37 cellular contexts compared by ENCODE assay signal in the genomic region with DNA sequence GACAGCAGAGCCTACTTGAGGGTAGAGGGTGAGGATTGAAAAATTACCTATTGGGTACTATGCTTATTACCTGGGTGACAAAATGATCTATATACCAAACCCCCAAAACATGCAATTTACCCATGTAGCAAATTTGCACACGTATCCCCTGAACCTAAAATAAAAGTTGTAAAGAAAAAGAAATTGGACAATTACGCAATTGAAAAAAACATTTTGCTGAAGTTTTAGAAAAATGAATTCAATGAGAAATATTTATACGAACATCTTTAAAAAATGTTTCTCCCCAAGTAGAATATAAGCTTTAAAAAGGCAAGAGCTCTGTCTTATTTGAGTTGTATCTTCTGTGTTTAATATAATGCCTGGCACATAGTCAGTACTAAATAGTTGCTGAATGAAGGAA.
"Had no signal": no experiment of that assay in that cellular context is flagged by ENCODE, and none has a peak within 500 bp of the region (broad histone marks: within the 10 kb centered on the region; RNA-seq: fewer than 3 reads in every experiment).

No MANE protein-coding gene starts in this region.

- H3K9me3 ChIP-seq: ascending aorta had no signal

- H3K27me3 ChIP-seq: ascending aorta, cardiac muscle cell had no signal

- H3K27me3 Mint-ChIP-seq: activated B cell treated with CpG ODN at 0.5 μM for 24 hours; activated CD4-positive, alpha-beta memory T cell treated with anti-CD3 and anti-CD28 coated beads for 36 hours; activated CD8-positive, alpha-beta T cell treated with anti-CD3 and anti-CD28 coated beads for 36 hours; activated naive CD8-positive, alpha-beta T cell treated with anti-CD3 and anti-CD28 coated beads, Interleukin-2, amount 50 U/mL, for 24 hours; activated T-helper 17 cell treated with anti-CD3 and anti-CD28 coated beads, Interleukin-2, amount 50 U/mL, for 72 hours; brain; central memory CD8-positive, alpha-beta T cell had no signal

- H3K9me3 Mint-ChIP-seq: activated B cell treated with CpG ODN at 0.5 μM for 24 hours; activated CD4-positive, alpha-beta memory T cell treated with anti-CD3 and anti-CD28 coated beads for 36 hours; activated CD4-positive, alpha-beta T cell treated with anti-CD3 and anti-CD28 coated beads, Interleukin-2, amount 10 ng/mL, durations not matched to agents 24 days and 14 days; activated CD8-positive, alpha-beta T cell treated with anti-CD3 and anti-CD28 coated beads for 36 hours; activated naive CD4-positive, alpha-beta T cell treated with anti-CD3 and anti-CD28 coated beads for 36 hours; activated naive CD4-positive, alpha-beta T cell treated with anti-CD3 and anti-CD28 coated beads, Interleukin-2, amount 50 U/mL, for 72 hours; activated naive CD8-positive, alpha-beta T cell treated with anti-CD3 and anti-CD28 coated beads, Interleukin-2, amount 10 ng/mL, durations not matched to agents 7 days and 5 days; activated naive CD8-positive, alpha-beta T cell treated with anti-CD3 and anti-CD28 coated beads, Interleukin-2, amount 50 U/mL, for 24 hours; activated T-cell treated with anti-CD3 and anti-CD28 coated beads, Interleukin-2, amount 50 U/mL, for 4 hours; activated T-cell treated with anti-CD3 and anti-CD28 coated beads, Interleukin-2, amount 50 U/mL, for 72 hours; activated T-helper 1 cell treated with anti-CD3 and anti-CD28 coated beads, Interleukin-12 subunit alpha, Interleukin-12 subunit beta, Interleukin-2, Interleukin-4 antibody, amounts not matched to agents 30 ng/mL and 10 ng/mL and 1 ng/mL, durations not matched to agents 14 hours and 24 hours and 36 hours; activated T-helper 17 cell treated with anti-CD3 and anti-CD28 coated beads, Interleukin-2, amount 50 U/mL, for 72 hours; brain; central memory CD8-positive, alpha-beta T cell; T-helper 1 cell treated with Interleukin-12 subunit alpha and Interleukin-12 subunit beta and Interleukin-4 antibody, amounts not matched to agents 30 μg/mL and 1 μg/mL, for 36 hours; T-helper 2 cell treated with Interferon-gamma antibody and Interleukin-4, amounts not matched to agents 5 μg/mL and 100 μg/mL, for 36 hours had no signal

- DNase-seq: activated B cell treated with CpG ODN at 0.5 μM for 24 hours; activated CD4-positive, alpha-beta memory T cell treated with anti-CD3 and anti-CD28 coated beads for 36 hours; activated CD4-positive, alpha-beta T cell treated with anti-CD3 and anti-CD28 coated beads for 4 hours; activated CD4-positive, alpha-beta T cell treated with anti-CD3 and anti-CD28 coated beads, Interleukin-2, amount 10 ng/mL, durations not matched to agents 24 days and 14 days; activated CD4-positive, alpha-beta T cell treated with anti-CD3 and anti-CD28 coated beads, Interleukin-2, amount 50 U/mL, for 1 hour; activated CD4-positive, alpha-beta T cell treated with anti-CD3 and anti-CD28 coated beads, Interleukin-2, amount 50 U/mL, for 4 hours; activated CD4-positive, CD25-positive, alpha-beta regulatory T cell treated with anti-CD3 and anti-CD28 coated beads, Interleukin-2, amount 50 U/mL, for 72 hours; activated CD8-positive, alpha-beta memory T cell treated with anti-CD3 and anti-CD28 coated beads, Interleukin-2, amount 50 U/mL, for 4 hours; activated CD8-positive, alpha-beta T cell treated with anti-CD3 and anti-CD28 coated beads for 36 hours; activated effector memory CD4-positive, alpha-beta T cell treated with anti-CD3 and anti-CD28 coated beads, Interleukin-2, amount 50 U/mL, for 16 hours; activated gamma-delta T cell treated with Interleukin-2 at 50 U/mL for 16 hours; activated naive CD4-positive, alpha-beta T cell; activated naive CD4-positive, alpha-beta T cell treated with anti-CD3 and anti-CD28 coated beads for 36 hours; activated naive CD4-positive, alpha-beta T cell treated with anti-CD3 and anti-CD28 coated beads, Interleukin-2, amount 50 U/mL, for 16 hours; activated naive CD8-positive, alpha-beta T cell treated with anti-CD3 and anti-CD28 coated beads, Interleukin-2, amount 10 ng/mL, durations not matched to agents 7 days and 5 days; activated naive CD8-positive, alpha-beta T cell treated with anti-CD3 and anti-CD28 coated beads, Interleukin-2, amount 50 U/mL, for 24 hours; activated T-cell treated with anti-CD3 and anti-CD28 coated beads for 4 hours; activated T-cell treated with anti-CD3 and anti-CD28 coated beads, Interleukin-2, amount 50 U/mL, for 1 hour; activated T-cell treated with anti-CD3 and anti-CD28 coated beads, Interleukin-2, amount 50 U/mL, for 4 hours; activated T-cell treated with anti-CD3 and anti-CD28 coated beads, Interleukin-2, amount 50 U/mL, for 72 hours; amygdala; anterior cingulate cortex; caudate nucleus; cerebellar nuclear complex; T-helper 1 cell; T-helper 2 cell; T-helper 9 cell had no signal

- H3K36me3 Mint-ChIP-seq: activated CD4-positive, alpha-beta memory T cell treated with anti-CD3 and anti-CD28 coated beads for 36 hours; activated naive CD4-positive, alpha-beta T cell treated with anti-CD3 and anti-CD28 coated beads, Interleukin-2, amount 50 U/mL, for 72 hours had no signal

- H3K27ac ChIP-seq: ascending aorta, cardiac muscle cell, VCaP had no signal

- H3K27ac Mint-ChIP-seq: activated B cell treated with CpG ODN at 0.5 μM for 24 hours; activated CD4-positive, alpha-beta memory T cell treated with anti-CD3 and anti-CD28 coated beads for 36 hours; activated CD4-positive, alpha-beta T cell treated with anti-CD3 and anti-CD28 coated beads, Interleukin-2, amount 10 ng/mL, durations not matched to agents 24 days and 14 days; activated CD8-positive, alpha-beta T cell treated with anti-CD3 and anti-CD28 coated beads for 36 hours; activated naive CD4-positive, alpha-beta T cell treated with anti-CD3 and anti-CD28 coated beads for 36 hours; activated naive CD4-positive, alpha-beta T cell treated with anti-CD3 and anti-CD28 coated beads, Interleukin-2, amount 50 U/mL, for 72 hours; activated naive CD8-positive, alpha-beta T cell treated with anti-CD3 and anti-CD28 coated beads, Interleukin-2, amount 10 ng/mL, durations not matched to agents 7 days and 5 days; activated naive CD8-positive, alpha-beta T cell treated with anti-CD3 and anti-CD28 coated beads, Interleukin-2, amount 50 U/mL, for 24 hours; activated T-cell treated with anti-CD3 and anti-CD28 coated beads, Interleukin-2, amount 50 U/mL, for 72 hours; activated T-helper 1 cell treated with anti-CD3 and anti-CD28 coated beads, Interleukin-12 subunit alpha, Interleukin-12 subunit beta, Interleukin-2, Interleukin-4 antibody, amounts not matched to agents 30 ng/mL and 10 ng/mL and 1 ng/mL, durations not matched to agents 14 hours and 24 hours and 36 hours; activated T-helper 17 cell treated with anti-CD3 and anti-CD28 coated beads, Interleukin-2, amount 50 U/mL, for 72 hours; brain; T-helper 1 cell treated with Interleukin-12 subunit alpha and Interleukin-12 subunit beta and Interleukin-4 antibody, amounts not matched to agents 30 μg/mL and 1 μg/mL, for 36 hours; T-helper 2 cell treated with Interferon-gamma antibody and Interleukin-4, amounts not matched to agents 5 μg/mL and 100 μg/mL, for 36 hours had no signal

- H3K4me3 Mint-ChIP-seq: activated B cell treated with CpG ODN at 0.5 μM for 24 hours; activated CD4-positive, alpha-beta memory T cell treated with anti-CD3 and anti-CD28 coated beads for 36 hours; activated CD4-positive, alpha-beta T cell treated with anti-CD3 and anti-CD28 coated beads, Interleukin-2, amount 10 ng/mL, durations not matched to agents 24 days and 14 days; activated CD8-positive, alpha-beta T cell treated with anti-CD3 and anti-CD28 coated beads for 36 hours; activated naive CD4-positive, alpha-beta T cell treated with anti-CD3 and anti-CD28 coated beads for 36 hours; activated naive CD8-positive, alpha-beta T cell treated with anti-CD3 and anti-CD28 coated beads, Interleukin-2, amount 10 ng/mL, durations not matched to agents 7 days and 5 days; activated naive CD8-positive, alpha-beta T cell treated with anti-CD3 and anti-CD28 coated beads, Interleukin-2, amount 50 U/mL, for 24 hours; activated T-cell treated with anti-CD3 and anti-CD28 coated beads, Interleukin-2, amount 50 U/mL, for 4 hours; activated T-cell treated with anti-CD3 and anti-CD28 coated beads, Interleukin-2, amount 50 U/mL, for 72 hours; activated T-helper 1 cell treated with anti-CD3 and anti-CD28 coated beads, Interleukin-12 subunit alpha, Interleukin-12 subunit beta, Interleukin-2, Interleukin-4 antibody, amounts not matched to agents 30 ng/mL and 10 ng/mL and 1 ng/mL, durations not matched to agents 14 hours and 24 hours and 36 hours; activated T-helper 17 cell treated with anti-CD3 and anti-CD28 coated beads, Interleukin-2, amount 50 U/mL, for 72 hours; brain; central memory CD8-positive, alpha-beta T cell; T-helper 1 cell treated with Interleukin-12 subunit alpha and Interleukin-12 subunit beta and Interleukin-4 antibody, amounts not matched to agents 30 μg/mL and 1 μg/mL, for 36 hours; T-helper 2 cell treated with Interferon-gamma antibody and Interleukin-4, amounts not matched to agents 5 μg/mL and 100 μg/mL, for 36 hours had no signal

- H3K4me1 Mint-ChIP-seq: activated B cell treated with CpG ODN at 0.5 μM for 24 hours; activated CD4-positive, alpha-beta T cell treated with anti-CD3 and anti-CD28 coated beads, Interleukin-2, amount 10 ng/mL, durations not matched to agents 24 days and 14 days; activated naive CD8-positive, alpha-beta T cell treated with anti-CD3 and anti-CD28 coated beads, Interleukin-2, amount 10 ng/mL, durations not matched to agents 7 days and 5 days; activated naive CD8-positive, alpha-beta T cell treated with anti-CD3 and anti-CD28 coated beads, Interleukin-2, amount 50 U/mL, for 24 hours; activated T-helper 17 cell treated with anti-CD3 and anti-CD28 coated beads, Interleukin-2, amount 50 U/mL, for 72 hours; brain; central memory CD8-positive, alpha-beta T cell had no signal

- H3K36me3 ChIP-seq: ascending aorta, cardiac muscle cell had no signal

- H3K4me3 ChIP-seq: ascending aorta, cardiac muscle cell had no signal

- ATAC-seq: activated CD8-positive, alpha-beta T cell treated with anti-CD3 and anti-CD28 coated beads for 36 hours; activated naive CD4-positive, alpha-beta T cell treated with anti-CD3 and anti-CD28 coated beads, Interleukin-2, amount 50 U/mL, for 72 hours; activated naive CD8-positive, alpha-beta T cell treated with anti-CD3 and anti-CD28 coated beads, Interleukin-2, amount 50 U/mL, for 24 hours; activated T-cell treated with anti-CD3 and anti-CD28 coated beads, Interleukin-2, amount 50 U/mL, for 4 hours; activated T-cell treated with anti-CD3 and anti-CD28 coated beads, Interleukin-2, amount 50 U/mL, for 72 hours; activated T-helper 17 cell treated with anti-CD3 and anti-CD28 coated beads, Interleukin-2, amount 50 U/mL, for 72 hours had no signal
